ENCODE assay signal across 9 cellular contexts in genomic region chr15:98442379-98442833, GRCh38.
DNase-seq lines count a peak whose midpoint lies in the region; ATAC-seq and TF ChIP-seq lines count a peak whose summit lies in the region.
"Had no signal": no experiment of that assay in that cellular context is flagged by ENCODE, and none has a peak within 500 bp of the region (broad histone marks: within the 10 kb centered on the region; RNA-seq: fewer than 3 reads in every experiment).

No MANE protein-coding gene starts in this region.

- no peaks in the 10 kb centered on the region for H3K36me3 ChIP-seq in CD8-positive, alpha-beta T cell (ENCODE audit: insufficient read depth, low read length)

- DNase-seq in CD8-positive, alpha-beta T cell = peak in 5 of 7 experiments; percentile 31 to 59 (median 43)
- peak; percentile 26 for DNase-seq in NCI-H774 (lab: John Stamatoyannopoulos, UW)
- peak; percentile 39 for DNase-seq in activated CD8-positive, alpha-beta memory T cell treated with anti-CD3 and anti-CD28 coated beads, Interleukin-2, amount 50 U/mL, for 4 hours
- DNase-seq in fibroblast of mammary gland (ENCODE audit: low read depth) = peak; percentile 85
- DNase-seq in non-pigmented ciliary epithelial cell (ENCODE audit: low read depth) = peak; percentile 60

- no peaks in the 10 kb centered on the region for H3K4me1 ChIP-seq in CD8-positive, alpha-beta T cell (ENCODE audit: insufficient read depth, low read length)

- no peaks in the 10 kb centered on the region for H3K9me3 ChIP-seq in CD8-positive, alpha-beta T cell (ENCODE audit: low read length)

- H3K27me3 Mint-ChIP-seq in CD8-positive, alpha-beta T cell (ENCODE audit: low read depth) = peaks cover 6% of the 10 kb centered on the region
- peaks cover 16% of the 10 kb centered on the region for H3K27me3 Mint-ChIP-seq in stimulated activated memory B cell treated with anti-CD40 and anti-IgM and Interleukin-4, amounts not matched to agents 10 μg/mL and 1 μg/mL and 100 μg/mL, for 72 hours

- H3K27ac Mint-ChIP-seq in CD8-positive, alpha-beta T cell = no peak overlapping the region
- no peak overlapping the region for H3K27ac Mint-ChIP-seq in stimulated activated memory B cell treated with anti-CD40 and anti-IgM and Interleukin-4, amounts not matched to agents 10 μg/mL and 1 μg/mL and 100 μg/mL, for 72 hours
- H3K27ac Mint-ChIP-seq: T-helper 1 cell treated with Interleukin-12 subunit alpha and Interleukin-12 subunit beta and Interleukin-4 antibody, amounts not matched to agents 30 μg/mL and 1 μg/mL, for 36 hours had no signal

- intact Hi-C loops in CD8-positive, alpha-beta T cell (cut with DNase I, micrococcal nuclease) = loop anchor here (1.0 to 10.0 kb wide), 5 partner anchors 217 to 770 kb away; no protein-coding TSS in a partner anchor

- CTCF ChIA-PET in CD8-positive, alpha-beta T cell (lab: Charles Lee) = interaction anchor here (0.8 to 1.5 kb wide), 6 partner anchors 11 to 637 kb away, joined by 3 to 4 read pairs (median 3); no protein-coding TSS in a partner anchor

- H3K36me3 Mint-ChIP-seq in CD8-positive, alpha-beta T cell = no peaks in the 10 kb centered on the region
- H3K36me3 Mint-ChIP-seq in stimulated activated memory B cell treated with anti-CD40 and anti-IgM and Interleukin-4, amounts not matched to agents 10 μg/mL and 1 μg/mL and 100 μg/mL, for 72 hours = no peaks in the 10 kb centered on the region

- no peaks in the 10 kb centered on the region for H3K9me3 Mint-ChIP-seq in CD8-positive, alpha-beta T cell
- peaks cover 6% of the 10 kb centered on the region for H3K9me3 Mint-ChIP-seq in stimulated activated memory B cell treated with anti-CD40 and anti-IgM and Interleukin-4, amounts not matched to agents 10 μg/mL and 1 μg/mL and 100 μg/mL, for 72 hours
- H3K9me3 Mint-ChIP-seq: T-helper 1 cell treated with Interleukin-12 subunit alpha and Interleukin-12 subunit beta and Interleukin-4 antibody, amounts not matched to agents 30 μg/mL and 1 μg/mL, for 36 hours had no signal

- ATAC-seq in CD8-positive, alpha-beta T cell = peak; percentile 79
- ATAC-seq in GM19043 (IDR thresholded peaks at IDR 0.05; ENCODE audit: low read depth, unreplicated experiment) (peak; percentile 58), HG03442 (IDR thresholded peaks at IDR 0.05; ENCODE audit: unreplicated experiment) (peak; percentile 71)
- ATAC-seq in stimulated activated memory B cell treated with anti-CD40 and anti-IgM and Interleukin-4, amounts not matched to agents 10 μg/mL and 1 μg/mL and 100 μg/mL, for 72 hours = no peak

- no peak overlapping the region for H3K27ac ChIP-seq in CD8-positive, alpha-beta T cell (ENCODE audit: low read depth, low read length)

- POLR2A ChIA-PET in CD8-positive, alpha-beta T cell (lab: Charles Lee) = no interaction called here

- no peak overlapping the region for H3K4me3 Mint-ChIP-seq in CD8-positive, alpha-beta T cell
- no peak overlapping the region for H3K4me3 Mint-ChIP-seq in stimulated activated memory B cell treated with anti-CD40 and anti-IgM and Interleukin-4, amounts not matched to agents 10 μg/mL and 1 μg/mL and 100 μg/mL, for 72 hours
- H3K4me3 Mint-ChIP-seq: T-helper 1 cell treated with Interleukin-12 subunit alpha and Interleukin-12 subunit beta and Interleukin-4 antibody, amounts not matched to agents 30 μg/mL and 1 μg/mL, for 36 hours had no signal

- no peak overlapping the region for H3K4me3 ChIP-seq in CD8-positive, alpha-beta T cell (ENCODE audit: low read depth, low read length)
- H3K4me3 ChIP-seq in fibroblast of mammary gland (ENCODE audit: control insufficient read depth, low read depth, low read length) = no peak overlapping the region

- TF ChIP-seq CTCF in CD8-positive, alpha-beta T cell (IDR thresholded peaks at IDR 0.05) = peak; percentile 60
- peak; percentile 86 for TF ChIP-seq CTCF in fibroblast of mammary gland (conservative IDR thresholded peaks at IDR 0.05; ENCODE audit: control insufficient read depth, insufficient read depth, low read depth, low read length)

- H3K27me3 ChIP-seq in CD8-positive, alpha-beta T cell (ENCODE audit: insufficient read depth, low read length) = no peaks in the 10 kb centered on the region

- H3K4me1 Mint-ChIP-seq in CD8-positive, alpha-beta T cell (ENCODE audit: low read depth) = no peaks in the 10 kb centered on the region
- peaks cover 6% of the 10 kb centered on the region for H3K4me1 Mint-ChIP-seq in stimulated activated memory B cell treated with anti-CD40 and anti-IgM and Interleukin-4, amounts not matched to agents 10 μg/mL and 1 μg/mL and 100 μg/mL, for 72 hours

Comparison
In these comparisons a context has a peak if more than half of its experiments do, and no peak if none do; other contexts are left out.
1. DNase-seq: peak in every context shown above with its lines; median percentile 85 in fibroblast of mammary gland; 60 in non-pigmented ciliary epithelial cell; 43 in CD8-positive, alpha-beta T cell; 39 in activated CD8-positive, alpha-beta memory T cell treated with anti-CD3 and anti-CD28 coated beads, Interleukin-2, amount 50 U/mL, for 4 hours; 26 in NCI-H774.